Comparison of ENCODE assay signal across 11 cellular contexts in genomic region chr20:25285091-25285647, GRCh38. TPM values are rescaled to one million over a fixed set of nuclear protein-coding genes. Genes with fewer than 3 reads are reported as not detected.
DNase-seq lines count a peak whose midpoint lies in the region; ATAC-seq and TF ChIP-seq lines count a peak whose summit lies in the region.
"Had no signal": no experiment of that assay in that cellular context is flagged by ENCODE, and none has a peak within 500 bp of the region (broad histone marks: within the 10 kb centered on the region; RNA-seq: fewer than 3 reads in every experiment).

No MANE protein-coding gene starts in this region.

- no peak overlapping the region for H3K18ac ChIP-seq in IMR-90 (ENCODE audit: low read depth, low read length)

- H4K91ac ChIP-seq in IMR-90 (ENCODE audit: insufficient read depth, low read depth, low read length), result no peak overlapping the region

- DNase-seq in IMR-90 (no peak), OCI-LY7 (ENCODE audit: low spot score) (no peak), head of caudate nucleus (peak in 25 of 42 donors; percentile 1 to 38 (median 14)), posterior cingulate gyrus (peak in 9 of 10 donors; percentile 9 to 89 (median 34)), C1 segment of cervical spinal cord (lab: John Stamatoyannopoulos, UW) (no peak), NCI-H2081 treated with DMSO at 0.1 percent for 48 hours (lab: John Stamatoyannopoulos, UW) (no peak)
- DNase-seq in effector CD4-positive, alpha-beta T cell, result no peak
- DNase-seq: kidney glomerular epithelial cell; stimulated activated CD4-positive, alpha-beta T cell treated with anti-CD3 and anti-CD28 coated beads, Interleukin-4, amount 100 ng/mL, for 1 hour had no signal

- H3K4me1 ChIP-seq in IMR-90 (ENCODE audit: control insufficient read depth, insufficient read depth, low read length) (no peaks in the 10 kb centered on the region), OCI-LY7 (ENCODE audit: insufficient read depth, low read length, poor library complexity, severe bottlenecking) (peaks cover 30% of the 10 kb centered on the region)
- H3K4me1 ChIP-seq: Caco-2 had no signal

- no peak overlapping the region for H3K14ac ChIP-seq in IMR-90 (replicated peaks; ENCODE audit: low read depth, low read length)

- no peak for TF ChIP-seq RAD21 in IMR-90 (IDR thresholded peaks at IDR 0.05; ENCODE audit: low read length)

- H3K4ac ChIP-seq in IMR-90 (ENCODE audit: low read depth, low read length), result no peak overlapping the region

- TF ChIP-seq CTCF in IMR-90 (conservative IDR thresholded peaks at IDR 0.05; ENCODE audit: low read depth, low read length), result 0 out of 2 replicates have a peak, but pooled peaks have one; percentile 3
- 0 out of 2 replicates have a peak, but pooled peaks have one; percentile 19 for TF ChIP-seq CTCF in OCI-LY7 (conservative IDR thresholded peaks at IDR 0.05; ENCODE audit: low read length)

- peaks cover 74% of the 10 kb centered on the region for H3K36me3 ChIP-seq in IMR-90 (ENCODE audit: control insufficient read depth, insufficient read depth, low read length)
- H3K36me3 ChIP-seq in OCI-LY7 (ENCODE audit: insufficient read depth, low read length), result no peaks in the 10 kb centered on the region; the same call in 1 of the 2 replicates

- H2BK15ac ChIP-seq in IMR-90 (ENCODE audit: low read depth, low read length), result no peak overlapping the region

- H3K4me3 ChIP-seq in IMR-90 (ENCODE audit: insufficient read depth, low read depth, low read length), result no peak overlapping the region
- H3K4me3 ChIP-seq in OCI-LY7 (ENCODE audit: low read depth, low read length, poor library complexity, severe bottlenecking), result no peak overlapping the region

- H3K9me1 ChIP-seq in IMR-90 (ENCODE audit: insufficient read depth, low read length), result no peaks in the 10 kb centered on the region; the same call in 1 of the 2 replicates

- H3K79me1 ChIP-seq in IMR-90 (ENCODE audit: low read depth in 1 of 2, low read length in 2 of 2), result peaks cover 0 to 23% of the 10 kb centered on the region in 2 experiments; a peak in 2 of 4 replicates

- no peaks in the 10 kb centered on the region for H3K79me2 ChIP-seq in OCI-LY7 (ENCODE audit: insufficient read depth, low read depth, low read length)

- in situ Hi-C loops in IMR-90 (cut with MboI; ENCODE audit: low sequenced_read_pairs), result no loop called here

- H3K4me2 ChIP-seq in IMR-90 (ENCODE audit: low read depth, low read length) (no peak overlapping the region), OCI-LY7 (ENCODE audit: low read length) (no peak overlapping the region)

- no peak overlapping the region for H2BK5ac ChIP-seq in IMR-90 (ENCODE audit: low read depth, low read length, poor library complexity, severe bottlenecking)

- no peak overlapping the region for H2BK120ac ChIP-seq in IMR-90 (ENCODE audit: low read depth, low read length)

- CTCF ChIA-PET in IMR-90 (lab: Yijun Ruan, JAX), result no interaction called here
- CTCF ChIA-PET in OCI-LY7 (lab: Charles Lee; ENCODE audit: unreplicated experiment), result no interaction called here

- no TSS peak for BruUV-seq in IMR-90 (replicated peaks; lab: Mats Ljungman, UMichigan)
- BruUV-seq in OCI-LY7 (replicated peaks; lab: Mats Ljungman, UMichigan), result no TSS peak

- H4K8ac ChIP-seq in IMR-90 (ENCODE audit: low read depth in 2 of 2, low read length in 2 of 2), result no peak overlapping the region

- dilution Hi-C loops in IMR-90 (cut with HindIII; ENCODE audit: low sequenced_read_pairs, unreplicated experiment), result no loop called here

- intact Hi-C loops in IMR-90 (cut with micrococcal nuclease) (no loop called here), OCI-LY7 (cut with micrococcal nuclease; ENCODE audit: unreplicated experiment) (no loop called here), head of caudate nucleus (cut with DNase I) (no loop called here), posterior cingulate gyrus (cut with DNase I) (no loop called here)

- ATAC-seq in IMR-90 (ENCODE audit: low read depth), result no peak
- ATAC-seq: HCT116 had no signal

- H3K27me3 ChIP-seq in IMR-90 (ENCODE audit: control insufficient read depth, insufficient read depth, low read length), result no peaks in the 10 kb centered on the region

- H3K9ac ChIP-seq in IMR-90 (ENCODE audit: low read depth, low read length), result no peak overlapping the region

- H2BK20ac ChIP-seq in IMR-90 (ENCODE audit: low read depth, low read length), result no peak overlapping the region

- 86% methylated on average over 8 of the region's 26 CpGs; no CpG with 5 or more reads in 1 of the 2 experiments for WGBS in IMR-90 (ENCODE audit: extremely low coverage in 2 of 2, insufficient read length in 1 of 2), 2 experiments

- H3K27ac ChIP-seq in IMR-90 (ENCODE audit: insufficient read depth, low read length) (no peak overlapping the region), OCI-LY7 (ENCODE audit: low read depth, low read length, poor library complexity, severe bottlenecking) (no peak overlapping the region)

- H2AK5ac ChIP-seq in IMR-90 (ENCODE audit: low read depth, low read length), result no peak overlapping the region

- H2AFZ ChIP-seq in IMR-90 (replicated peaks; ENCODE audit: low read length, poor library complexity) (peak overlapping the region; percentile 14), OCI-LY7 (ENCODE audit: low read length) (no peak overlapping the region)

- peak overlapping the region; percentile 6 for H2AK9ac ChIP-seq in IMR-90 (replicated peaks; ENCODE audit: low read depth, low read length, poor library complexity)

- POLR2A ChIA-PET in IMR-90 (lab: Charles Lee; ENCODE audit: unreplicated experiment) (no interaction called here), OCI-LY7 (lab: Charles Lee) (no interaction called here)

- H3K56ac ChIP-seq in IMR-90 (ENCODE audit: extremely low read depth, insufficient read depth, low read length), result no peak overlapping the region

- no peak for TF ChIP-seq POLR2A in IMR-90 (IDR thresholded peaks at IDR 0.05; ENCODE audit: low read depth, low read length)

- H3K23ac ChIP-seq in IMR-90 (ENCODE audit: low read depth, low read length), result no peak overlapping the region

- no peak overlapping the region for H4K5ac ChIP-seq in IMR-90 (ENCODE audit: low read depth, low read length)

- peaks cover 5% of the 10 kb centered on the region for H4K20me1 ChIP-seq in IMR-90 (ENCODE audit: insufficient read depth, low read length)
- H4K20me1 ChIP-seq in OCI-LY7 (ENCODE audit: insufficient read depth, low read length), result peaks cover 31% of the 10 kb centered on the region

- H3K9me2 ChIP-seq in OCI-LY7 (ENCODE audit: insufficient read depth, low read length), result no peaks in the 10 kb centered on the region

- H3K9me3 ChIP-seq in IMR-90 (ENCODE audit: control insufficient read depth, insufficient read depth, low read length) (no peaks in the 10 kb centered on the region), OCI-LY7 (ENCODE audit: low read length) (no peaks in the 10 kb centered on the region)
- H3K9me3 ChIP-seq: Caco-2 had no signal

TF ChIP-seq in IMR-90, 13 proteins besides CTCF, POLR2A, EP300 and RAD21:
- TF ChIP-seq CHD1 (IDR thresholded peaks at IDR 0.05; ENCODE audit: low read depth, low read length) (no peak), BHLHE40 (IDR thresholded peaks at IDR 0.05; ENCODE audit: low read depth, low read length) (no peak), FOS (IDR thresholded peaks at IDR 0.05; ENCODE audit: low read depth, low read length) (no peak), MXI1 (IDR thresholded peaks at IDR 0.05; ENCODE audit: borderline replicate concordance, low read depth, low read length) (no peak), MAZ (IDR thresholded peaks at IDR 0.05; ENCODE audit: borderline replicate concordance, low read depth, low read length) (no peak), SMC3 (IDR thresholded peaks at IDR 0.05; ENCODE audit: low read depth, low read length) (no peak), CEBPB (IDR thresholded peaks at IDR 0.05; ENCODE audit: low read depth, low read length) (no peak), NFE2L2 (IDR thresholded peaks at IDR 0.05; ENCODE audit: low read depth, low read length) (no peak), RFX5 (IDR thresholded peaks at IDR 0.05; ENCODE audit: low read depth, low read length) (no peak), RCOR1 (IDR thresholded peaks at IDR 0.05; ENCODE audit: insufficient replicate concordance, low read length) (no peak)
- TF ChIP-seq, protein P1, sequence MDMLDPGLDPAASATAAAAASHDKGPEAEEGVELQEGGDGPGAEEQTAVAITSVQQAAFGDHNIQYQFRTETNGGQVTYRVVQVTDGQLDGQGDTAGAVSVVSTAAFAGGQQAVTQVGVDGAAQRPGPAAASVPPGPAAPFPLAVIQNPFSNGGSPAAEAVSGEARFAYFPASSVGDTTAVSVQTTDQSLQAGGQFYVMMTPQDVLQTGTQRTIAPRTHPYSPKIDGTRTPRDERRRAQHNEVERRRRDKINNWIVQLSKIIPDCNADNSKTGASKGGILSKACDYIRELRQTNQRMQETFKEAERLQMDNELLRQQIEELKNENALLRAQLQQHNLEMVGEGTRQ (IDR thresholded peaks at IDR 0.05; ENCODE audit: low read depth, low read length), result no peak
- TF ChIP-seq, protein P2, sequence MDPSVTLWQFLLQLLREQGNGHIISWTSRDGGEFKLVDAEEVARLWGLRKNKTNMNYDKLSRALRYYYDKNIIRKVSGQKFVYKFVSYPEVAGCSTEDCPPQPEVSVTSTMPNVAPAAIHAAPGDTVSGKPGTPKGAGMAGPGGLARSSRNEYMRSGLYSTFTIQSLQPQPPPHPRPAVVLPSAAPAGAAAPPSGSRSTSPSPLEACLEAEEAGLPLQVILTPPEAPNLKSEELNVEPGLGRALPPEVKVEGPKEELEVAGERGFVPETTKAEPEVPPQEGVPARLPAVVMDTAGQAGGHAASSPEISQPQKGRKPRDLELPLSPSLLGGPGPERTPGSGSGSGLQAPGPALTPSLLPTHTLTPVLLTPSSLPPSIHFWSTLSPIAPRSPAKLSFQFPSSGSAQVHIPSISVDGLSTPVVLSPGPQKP (IDR thresholded peaks at IDR 0.05; ENCODE audit: borderline replicate concordance, low read depth, low read length), result no peak

RNA-seq across cellular contexts. Expression of gene PYGB, which starts 37.3 kb away (rescaled TPM):
- 72.4 and 81.4 TPM in 2 replicates for total RNA-seq in IMR-90 (2012; rRNA removed)
- 83.1 TPM in 2 replicates for polyA plus RNA-seq in IMR-90 (2012; rRNA removed)
- polyA plus RNA-seq in IMR-90 (2012; cell fraction: cytosol; rRNA removed), result 62.2 and 67.4 TPM in 2 replicates
- 106 and 206 TPM in 2 replicates for polyA plus RNA-seq in IMR-90 (2012; cell fraction: nucleus; rRNA removed; ENCODE audit: low replicate concordance)
- total RNA-seq in OCI-LY7 (2014; rRNA removed; shearing (Covaris generic)), result 4.5 and 4.9 TPM in 2 replicates
- total RNA-seq in OCI-LY7 (2022), result 6.4 and 7.0 TPM in 2 replicates

Comparison
In these comparisons a context has a peak if more than half of its experiments do, and no peak if none do; other contexts are left out.
1. DNase-seq: peak in head of caudate nucleus (25 of 42) and posterior cingulate gyrus (9 of 10); none in IMR-90 (single experiment), OCI-LY7 (single experiment), effector CD4-positive, alpha-beta T cell (single experiment), C1 segment of cervical spinal cord (0 of 14) and NCI-H2081 treated with DMSO at 0.1 percent for 48 hours (single experiment).